ENCODE assay signal across 16 cellular contexts in genomic region chr2:219422944-219423534, GRCh38. TPM values are rescaled to one million over a fixed set of nuclear protein-coding genes. Genes with fewer than 3 reads are reported as not detected.
A peak's percentile ranks its signal among the peaks of the same experiment; 100 is the strongest.
DNase-seq lines count a peak whose midpoint lies in the region; ATAC-seq and TF ChIP-seq lines count a peak whose summit lies in the region.
"Had no signal": no experiment of that assay in that cellular context is flagged by ENCODE, and none has a peak within 500 bp of the region (broad histone marks: within the 10 kb centered on the region; RNA-seq: fewer than 3 reads in every experiment).

No MANE protein-coding gene starts in this region.

- peak overlapping the region; percentile 68 for H3K9ac ChIP-seq in muscle layer of colon (ENCODE audit: low read length)

- H3K27me3 ChIP-seq in right atrium auricular region (peaks cover 0 to 5% of the 10 kb centered on the region in 2 donors), muscle layer of colon (ENCODE audit: control insufficient read depth in 1 of 2, insufficient read depth in 2 of 2, low read length in 2 of 2) (peaks cover 0 to 15% of the 10 kb centered on the region in 2 donors), sigmoid colon (peaks cover 0 to 10% (median 0%) of the 10 kb centered on the region in 3 donors), uterus (no peaks in the 10 kb centered on the region)

- DNase-seq in right atrium auricular region (ENCODE audit: low spot score) (no peak), cardiac septum (ENCODE audit: low spot score) (no peak), sigmoid colon (no peak), uterus (peak in 1 of 2 donors; percentile 20)
- no peak for DNase-seq in activated CD8-positive, alpha-beta memory T cell treated with anti-CD3 and anti-CD28 coated beads for 24 hours
- DNase-seq: DMS153, EL, NCI-H1930, NCI-H2171 treated with DMSO at 0.1 percent for 48 hours, NCI-H82 had no signal

- peaks cover 0 to 19% of the 10 kb centered on the region in 2 donors for H3K4me1 ChIP-seq in right atrium auricular region
- H3K4me1 ChIP-seq in muscle layer of colon (ENCODE audit: insufficient read depth, low read length), result peaks cover 9% of the 10 kb centered on the region
- H3K4me1 ChIP-seq in sigmoid colon, result peaks cover 0 to 36% (median 10%) of the 10 kb centered on the region in 4 donors
- H3K4me1 ChIP-seq in uterus, result no peaks in the 10 kb centered on the region
- H3K4me1 ChIP-seq: A549 had no signal

- intact Hi-C loops in cardiac septum (cut with DNase I) (no loop called here), sigmoid colon (cut with DNase I) (no loop called here), uterus (cut with DNase I; ENCODE audit: low total_unique reads) (no loop called here)

- WGBS in sigmoid colon, 2 donors, result 85 to 88% methylated on average over 8 of the region's 8 CpGs

- H3K27ac ChIP-seq in right atrium auricular region (peak overlapping the region; percentile 92 to 96), muscle layer of colon (ENCODE audit: low read depth, low read length) (peak overlapping the region; percentile 73), sigmoid colon (peak overlapping the region; percentile 94 to 99 (median 98)), uterus (peak overlapping the region; percentile 93 to 99)
- H3K27ac ChIP-seq: A549, C4-2B had no signal

- no peak for TF ChIP-seq EP300 in sigmoid colon (IDR thresholded peaks at IDR 0.05)

- H3K9me3 ChIP-seq in right atrium auricular region (no peaks in the 10 kb centered on the region), muscle layer of colon (ENCODE audit: low read length) (no peaks in the 10 kb centered on the region), sigmoid colon (no peaks in the 10 kb centered on the region), uterus (no peaks in the 10 kb centered on the region)
- H3K9me3 ChIP-seq: A549 had no signal

- peak overlapping the region; percentile 59 to 60 for H3K4me3 ChIP-seq in right atrium auricular region
- peak overlapping the region; percentile 60 to 63 for H3K4me3 ChIP-seq in muscle layer of colon (ENCODE audit: low read depth in 1 of 2, low read length in 2 of 2)
- peak overlapping the region; percentile 60 to 93 (median 83) for H3K4me3 ChIP-seq in sigmoid colon
- H3K4me3 ChIP-seq in uterus, result peak overlapping the region; percentile 25 to 75
- H3K4me3 ChIP-seq: A549 had no signal

- TF ChIP-seq POLR2A in sigmoid colon (IDR thresholded peaks at IDR 0.05) (no peak), uterus (IDR thresholded peaks at IDR 0.05) (no peak)

- ATAC-seq in HG02981 (IDR thresholded peaks at IDR 0.05; ENCODE audit: unreplicated experiment) (no peak), HG03442 (IDR thresholded peaks at IDR 0.05; ENCODE audit: unreplicated experiment) (no peak)
- ATAC-seq: A549, Panc1 had no signal

- no peak for TF ChIP-seq CTCF in right atrium auricular region (IDR thresholded peaks at IDR 0.05)
- TF ChIP-seq CTCF in sigmoid colon (IDR thresholded peaks at IDR 0.05), result no peak
- no peak for TF ChIP-seq CTCF in uterus (IDR thresholded peaks at IDR 0.05)

- H3K36me3 ChIP-seq in right atrium auricular region (peaks cover 83% of the 10 kb centered on the region), muscle layer of colon (ENCODE audit: insufficient read depth, low read length) (peaks cover 62% of the 10 kb centered on the region), sigmoid colon (peaks cover 47 to 80% (median 65%) of the 10 kb centered on the region in 4 donors), uterus (no peaks in the 10 kb centered on the region)

RNA-seq across cellular contexts. Expression of gene DES, which starts 4.9 kb away (rescaled TPM):
- total RNA-seq in right atrium auricular region, result over 10,000 TPM; 12,280 to 13,654 TPM
- 21,230 TPM for total RNA-seq in cardiac septum
- total RNA-seq in sigmoid colon, result over 10,000 TPM in 3 of 4 donors, 1,000 to 10,000 TPM in 1; 7,366 to 30,562 (median 13,340) TPM
- 100 to 1,000 TPM in 2 of 3 donors, 10 to 100 TPM in 1; 35.1 to 264 (median 162) TPM for polyA plus RNA-seq in sigmoid colon
- total RNA-seq in uterus, result 1,000 to 10,000 TPM in 2 of 4 donors, 100 to 1,000 TPM in 2; 578 to 3,551 (median 1,628) TPM

RNA-seq across cellular contexts. Expression of gene SPEG, which starts 11.6 kb away (rescaled TPM):
- total RNA-seq in right atrium auricular region (10 to 100 TPM; 82.2 to 90.8 TPM), cardiac septum (199 TPM), sigmoid colon (100 to 1,000 TPM; 123 to 321 (median 194) TPM), uterus (100 to 1,000 TPM in 1 of 4 donors, 10 to 100 TPM in 3; 22.9 to 318 (median 36.1) TPM)
- 10 to 100 TPM in 2 of 3 donors, 1 to 10 TPM in 1; 6.0 to 25.4 (median 13.4) TPM for polyA plus RNA-seq in sigmoid colon

RNA-seq across cellular contexts. Expression of gene DNPEP, which starts 35.3 kb away (rescaled TPM):
- total RNA-seq in right atrium auricular region (10 to 100 TPM; 48.1 to 51.2 TPM), cardiac septum (47.2 TPM), sigmoid colon (10 to 100 TPM; 43.2 to 62.8 (median 53.1) TPM), uterus (10 to 100 TPM; 35.9 to 93.7 (median 47.5) TPM)
- 100 to 1,000 TPM; 108 to 137 (median 132) TPM for polyA plus RNA-seq in sigmoid colon
